ENCODE assay signal across 15 cellular contexts in genomic region chr3:56133423-56133822, GRCh38.
A peak's percentile ranks its signal among the peaks of the same experiment; 100 is the strongest.
DNase-seq lines count a peak whose midpoint lies in the region; ATAC-seq and TF ChIP-seq lines count a peak whose summit lies in the region.
"Had no signal": no experiment of that assay in that cellular context is flagged by ENCODE, and none has a peak within 500 bp of the region (broad histone marks: within the 10 kb centered on the region; RNA-seq: fewer than 3 reads in every experiment).

No MANE protein-coding gene starts in this region.

- H3K36me3 Mint-ChIP-seq in WTC11 (no peaks in the 10 kb centered on the region), CD14-positive monocyte (no peaks in the 10 kb centered on the region)
- H3K36me3 Mint-ChIP-seq in activated naive CD4-positive, alpha-beta T cell treated with anti-CD3 and anti-CD28 coated beads, Interleukin-2, amount 10 ng/mL, durations not matched to agents 7 days and 5 days, result no peaks in the 10 kb centered on the region
- H3K36me3 Mint-ChIP-seq in stimulated activated effector memory CD8-positive, alpha-beta T cell treated with anti-CD3 and anti-CD28 coated beads, Interleukin-12 subunit alpha, Interleukin-12 subunit beta, amount 100 ng/mL, for 72 hours, result no peaks in the 10 kb centered on the region

- no peaks in the 10 kb centered on the region for H3K27me3 Mint-ChIP-seq in WTC11 (ENCODE audit: low read depth)
- H3K27me3 Mint-ChIP-seq in activated naive CD4-positive, alpha-beta T cell treated with anti-CD3 and anti-CD28 coated beads, Interleukin-2, amount 10 ng/mL, durations not matched to agents 7 days and 5 days, result no peaks in the 10 kb centered on the region
- peaks cover 3 to 12% (median 7%) of the 10 kb centered on the region in 3 donors for H3K27me3 Mint-ChIP-seq in CD14-positive monocyte (ENCODE audit: low read depth in 3 of 3)
- H3K27me3 Mint-ChIP-seq: central memory CD8-positive, alpha-beta T cell; progenitor cell of endocrine pancreas had no signal

- no peak overlapping the region for H3K4ac ChIP-seq in mesendoderm (ENCODE audit: low read depth, low read length)

- no peak overlapping the region for H3K4me3 ChIP-seq in mesendoderm (ENCODE audit: low read length)
- H3K4me3 ChIP-seq: BLaER1, upper lobe of left lung had no signal

- no peaks in the 10 kb centered on the region for H3K79me1 ChIP-seq in mesendoderm (ENCODE audit: low read length)

- no peak overlapping the region for H4K8ac ChIP-seq in mesendoderm (ENCODE audit: low read depth, low read length)

- no peaks in the 10 kb centered on the region for H3K79me2 ChIP-seq in mesendoderm (ENCODE audit: control insufficient read depth, insufficient read depth, low read length)

- H3K18ac ChIP-seq in mesendoderm (ENCODE audit: low read length), result peak overlapping the region; percentile 60

- no peak overlapping the region for H2AK5ac ChIP-seq in mesendoderm (ENCODE audit: low read length)

- H2BK120ac ChIP-seq in mesendoderm (ENCODE audit: low read depth, low read length), result peak overlapping the region; percentile 45

- H2BK15ac ChIP-seq in mesendoderm (replicated peaks; ENCODE audit: low read depth), result no peak overlapping the region

- H3K4me3 Mint-ChIP-seq in WTC11, result no peak overlapping the region
- no peak overlapping the region for H3K4me3 Mint-ChIP-seq in activated naive CD4-positive, alpha-beta T cell treated with anti-CD3 and anti-CD28 coated beads, Interleukin-2, amount 10 ng/mL, durations not matched to agents 7 days and 5 days
- H3K4me3 Mint-ChIP-seq in stimulated activated effector memory CD8-positive, alpha-beta T cell treated with anti-CD3 and anti-CD28 coated beads, Interleukin-12 subunit alpha, Interleukin-12 subunit beta, amount 100 ng/mL, for 72 hours, result no peak overlapping the region
- no peak overlapping the region for H3K4me3 Mint-ChIP-seq in CD14-positive monocyte
- H3K4me3 Mint-ChIP-seq: central memory CD8-positive, alpha-beta T cell had no signal

- CTCF ChIA-PET in WTC11 (lab: Charles Lee), result no interaction called here
- CTCF ChIA-PET in activated naive CD4-positive, alpha-beta T cell treated with anti-CD3 and anti-CD28 coated beads, Interleukin-2, amount 10 ng/mL, durations not matched to agents 7 days and 5 days (lab: Charles Lee), result no interaction called here

- no peak overlapping the region for H3K23ac ChIP-seq in mesendoderm (ENCODE audit: low read length)

- H3K9me3 Mint-ChIP-seq in WTC11 (no peaks in the 10 kb centered on the region), CD14-positive monocyte (peaks cover 0 to 2% (median 0%) of the 10 kb centered on the region in 7 donors)
- H3K9me3 Mint-ChIP-seq in activated naive CD4-positive, alpha-beta T cell treated with anti-CD3 and anti-CD28 coated beads, Interleukin-2, amount 10 ng/mL, durations not matched to agents 7 days and 5 days, result no peaks in the 10 kb centered on the region
- H3K9me3 Mint-ChIP-seq in stimulated activated effector memory CD8-positive, alpha-beta T cell treated with anti-CD3 and anti-CD28 coated beads, Interleukin-12 subunit alpha, Interleukin-12 subunit beta, amount 100 ng/mL, for 72 hours, result no peaks in the 10 kb centered on the region
- H3K9me3 Mint-ChIP-seq: central memory CD8-positive, alpha-beta T cell had no signal

- H2BK5ac ChIP-seq in mesendoderm (ENCODE audit: low read length), result no peak overlapping the region

- H3K27ac Mint-ChIP-seq in WTC11 (no peak overlapping the region), CD14-positive monocyte (no peak overlapping the region)
- no peak overlapping the region for H3K27ac Mint-ChIP-seq in activated naive CD4-positive, alpha-beta T cell treated with anti-CD3 and anti-CD28 coated beads, Interleukin-2, amount 10 ng/mL, durations not matched to agents 7 days and 5 days
- no peak overlapping the region for H3K27ac Mint-ChIP-seq in stimulated activated effector memory CD8-positive, alpha-beta T cell treated with anti-CD3 and anti-CD28 coated beads, Interleukin-12 subunit alpha, Interleukin-12 subunit beta, amount 100 ng/mL, for 72 hours
- H3K27ac Mint-ChIP-seq: progenitor cell of endocrine pancreas had no signal

- H3K4me1 ChIP-seq in mesendoderm (ENCODE audit: control insufficient read depth, low read depth, low read length), result peaks cover 2% of the 10 kb centered on the region
- H3K4me1 ChIP-seq: BLaER1, upper lobe of left lung had no signal

- H3K4me1 Mint-ChIP-seq in WTC11, result peaks cover 45% of the 10 kb centered on the region
- H3K4me1 Mint-ChIP-seq in activated naive CD4-positive, alpha-beta T cell treated with anti-CD3 and anti-CD28 coated beads, Interleukin-2, amount 10 ng/mL, durations not matched to agents 7 days and 5 days, result no peaks in the 10 kb centered on the region
- H3K4me1 Mint-ChIP-seq in stimulated activated effector memory CD8-positive, alpha-beta T cell treated with anti-CD3 and anti-CD28 coated beads, Interleukin-12 subunit alpha, Interleukin-12 subunit beta, amount 100 ng/mL, for 72 hours, result no peaks in the 10 kb centered on the region
- no peaks in the 10 kb centered on the region for H3K4me1 Mint-ChIP-seq in CD14-positive monocyte
- H3K4me1 Mint-ChIP-seq: central memory CD8-positive, alpha-beta T cell had no signal

- no peak for ATAC-seq in WTC11
- ATAC-seq in stimulated activated effector memory CD8-positive, alpha-beta T cell treated with anti-CD3 and anti-CD28 coated beads, Interleukin-12 subunit alpha, Interleukin-12 subunit beta, amount 100 ng/mL, for 72 hours, result no peak

- no peaks in the 10 kb centered on the region for H3K27me3 ChIP-seq in mesendoderm (ENCODE audit: insufficient read depth, low read length, poor library complexity)
- H3K27me3 ChIP-seq: BLaER1, upper lobe of left lung had no signal

- no peak overlapping the region for H3K56ac ChIP-seq in mesendoderm (ENCODE audit: low read length)

- H4K5ac ChIP-seq in mesendoderm (ENCODE audit: low read length), result no peak overlapping the region

- DNase-seq in Daoy (ENCODE audit: low read depth) (peak; percentile 27), NCI-H226 (peak; percentile 39), dedifferentiated amniotic fluid mesenchymal stem cell (ENCODE audit: extremely low spot score) (peak; percentile 66), mesendoderm (no peak), WTC11 (ENCODE audit: low spot score) (no peak), CD14-positive monocyte (ENCODE audit: low spot score) (no peak)
- no peak for DNase-seq in activated naive CD4-positive, alpha-beta T cell treated with anti-CD3 and anti-CD28 coated beads, Interleukin-2, amount 10 ng/mL, durations not matched to agents 7 days and 5 days
- DNase-seq in stimulated activated effector memory CD8-positive, alpha-beta T cell treated with anti-CD3 and anti-CD28 coated beads, Interleukin-12 subunit alpha, Interleukin-12 subunit beta, amount 100 ng/mL, for 72 hours (ENCODE audit: low spot score in 2 of 2), result no peak
- DNase-seq: DND-41, NCI-H2107, upper lobe of left lung, WERI-Rb-1 had no signal

- no CpG with 5 or more reads among the region's 2 CpGs for WGBS in mesendoderm (ENCODE audit: extremely low coverage, insufficient coverage, low lambda C conversion rate)

- H3K27ac ChIP-seq in mesendoderm (ENCODE audit: low read depth, low read length), result no peak overlapping the region
- H3K27ac ChIP-seq: BLaER1, upper lobe of left lung, WERI-Rb-1 had no signal

- H3K4me2 ChIP-seq in mesendoderm (ENCODE audit: low read length), result no peak overlapping the region
- H3K4me2 ChIP-seq: BLaER1 had no signal

- TF ChIP-seq CTCF in WTC11 (IDR thresholded peaks at IDR 0.05) (no peak), CD14-positive monocyte (IDR thresholded peaks at IDR 0.05) (no peak)

- H3K36me3 ChIP-seq in mesendoderm (ENCODE audit: control insufficient read depth, insufficient read depth, low read length), result no peaks in the 10 kb centered on the region
- H3K36me3 ChIP-seq: BLaER1, upper lobe of left lung, WERI-Rb-1 had no signal

- no peak overlapping the region for H3K9ac ChIP-seq in mesendoderm (ENCODE audit: low read length)
- H3K9ac ChIP-seq: BLaER1 had no signal

- intact Hi-C loops in CD14-positive monocyte (cut with micrococcal nuclease), result no loop called here

- POLR2A ChIA-PET in WTC11 (lab: Charles Lee), result no interaction called here

TF ChIP-seq in WTC11, 78 proteins besides CTCF, POLR2A, EP300 and RAD21:
- TF ChIP-seq ZNF671 (CRISPR knock-in tag; IDR thresholded peaks at IDR 0.05), result no peak
- no peak for TF ChIP-seq E2F4 (CRISPR knock-in tag; IDR thresholded peaks at IDR 0.05; ENCODE audit: borderline replicate concordance, low read depth)
- TF ChIP-seq FOXJ3 (CRISPR knock-in tag; IDR thresholded peaks at IDR 0.05; ENCODE audit: borderline replicate concordance), result no peak
- no peak for TF ChIP-seq GABPB1 (CRISPR knock-in tag; IDR thresholded peaks at IDR 0.05)
- TF ChIP-seq, protein P1, sequence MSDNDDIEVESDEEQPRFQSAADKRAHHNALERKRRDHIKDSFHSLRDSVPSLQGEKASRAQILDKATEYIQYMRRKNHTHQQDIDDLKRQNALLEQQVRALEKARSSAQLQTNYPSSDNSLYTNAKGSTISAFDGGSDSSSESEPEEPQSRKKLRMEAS (CRISPR knock-in tag; IDR thresholded peaks at IDR 0.05), result no peak
- no peak for TF ChIP-seq JAZF1 (CRISPR knock-in tag; IDR thresholded peaks at IDR 0.05)
- TF ChIP-seq ZNF138 (CRISPR knock-in tag; conservative IDR thresholded peaks at IDR 0.05), result no peak
- TF ChIP-seq, protein P2, sequence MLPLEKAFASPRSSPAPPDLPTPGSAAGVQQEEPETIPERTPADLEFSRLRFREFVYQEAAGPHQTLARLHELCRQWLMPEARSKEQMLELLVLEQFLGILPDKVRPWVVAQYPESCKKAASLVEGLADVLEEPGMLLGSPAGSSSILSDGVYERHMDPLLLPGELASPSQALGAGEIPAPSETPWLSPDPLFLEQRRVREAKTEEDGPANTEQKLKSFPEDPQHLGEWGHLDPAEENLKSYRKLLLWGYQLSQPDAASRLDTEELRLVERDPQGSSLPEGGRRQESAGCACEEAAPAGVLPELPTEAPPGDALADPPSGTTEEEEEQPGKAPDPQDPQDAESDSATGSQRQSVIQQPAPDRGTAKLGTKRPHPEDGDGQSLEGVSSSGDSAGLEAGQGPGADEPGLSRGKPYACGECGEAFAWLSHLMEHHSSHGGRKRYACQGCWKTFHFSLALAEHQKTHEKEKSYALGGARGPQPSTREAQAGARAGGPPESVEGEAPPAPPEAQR (CRISPR knock-in tag; IDR thresholded peaks at IDR 0.05), result no peak
- no peak for TF ChIP-seq SMAD3 (CRISPR knock-in tag; IDR thresholded peaks at IDR 0.05; ENCODE audit: borderline replicate concordance)

Comparison
In these comparisons a context has a peak if more than half of its experiments do, and no peak if none do; other contexts are left out.
1. DNase-seq: peak in Daoy (single experiment), NCI-H226 (single experiment) and dedifferentiated amniotic fluid mesenchymal stem cell (single experiment); none in mesendoderm (single experiment), WTC11 (single experiment), activated naive CD4-positive, alpha-beta T cell treated with anti-CD3 and anti-CD28 coated beads, Interleukin-2, amount 10 ng/mL, durations not matched to agents 7 days and 5 days (single experiment), stimulated activated effector memory CD8-positive, alpha-beta T cell treated with anti-CD3 and anti-CD28 coated beads, Interleukin-12 subunit alpha, Interleukin-12 subunit beta, amount 100 ng/mL, for 72 hours (0 of 2) and CD14-positive monocyte (single experiment).